ENCODE assay signal across 8 cellular contexts in genomic region chr12:11228268-11228879, GRCh38. TPM values are rescaled to one million over a fixed set of nuclear protein-coding genes. Genes with fewer than 3 reads are reported as not detected.
DNase-seq lines count a peak whose midpoint lies in the region; ATAC-seq and TF ChIP-seq lines count a peak whose summit lies in the region.

No MANE protein-coding gene starts in this region.

- H3F3A ChIP-seq in PC-3 (ENCODE audit: low read length, unreplicated experiment): no peaks in the 10 kb centered on the region

- no peaks in the 10 kb centered on the region for H3K9me3 ChIP-seq in PC-3 (ENCODE audit: low read length)

- H3K27me3 ChIP-seq in PC-3 (ENCODE audit: low read length): no peaks in the 10 kb centered on the region

- no peak overlapping the region for H3K4me3 ChIP-seq in PC-3 (ENCODE audit: low read length)

- H3K27ac ChIP-seq in PC-3 (ENCODE audit: low read length): no peak overlapping the region

- H3K4me2 ChIP-seq in PC-3 (ENCODE audit: low read length): no peak overlapping the region

- ATAC-seq in PC-3: peak; percentile 87

- DNase-seq in AG09319 (ENCODE audit: extremely low read depth, low read depth) (no peak), HK-2 (ENCODE audit: unreplicated experiment) (peak; percentile 24), PC-3 (peak; percentile 68), medulla oblongata (ENCODE audit: extremely low spot score) (peak; percentile 34), NK-92 (lab: John Stamatoyannopoulos, UW; ENCODE audit: unreplicated experiment) (no peak), cortex of kidney (lab: John Stamatoyannopoulos, UW) (no peak)
- peak; percentile 12 for DNase-seq in central memory CD4-positive, alpha-beta T cell

- intact Hi-C loops in PC-3 (cut with micrococcal nuclease): loop anchor here (1.0 to 2.0 kb wide), 2 partner anchors 258 to 458 kb away; no protein-coding TSS in a partner anchor

- H3K36me3 ChIP-seq in PC-3 (ENCODE audit: low read depth, low read length): no peaks in the 10 kb centered on the region

- no peaks in the 10 kb centered on the region for H3K9me2 ChIP-seq in PC-3 (replicated peaks; ENCODE audit: low read length)

- no TSS peak for BruUV-seq in PC-3 (replicated peaks; lab: Mats Ljungman, UMichigan)

- no peaks in the 10 kb centered on the region for H3K79me2 ChIP-seq in PC-3 (ENCODE audit: low read length)

- TF ChIP-seq CTCF in AG09319 (IDR thresholded peaks at IDR 0.05; ENCODE audit: low read depth, low read length) (peak; percentile 40), GM12873 (IDR thresholded peaks at IDR 0.05; ENCODE audit: insufficient read depth, low read depth, low read length, missing control alignments) (peak; percentile 86), PC-3 (conservative IDR thresholded peaks at IDR 0.05; ENCODE audit: low read depth, low read length) (peak; percentile 78)

- H4K20me1 ChIP-seq in PC-3 (ENCODE audit: low read length): no peaks in the 10 kb centered on the region

- no peak overlapping the region for H2AFZ ChIP-seq in PC-3 (ENCODE audit: low read length)

- no peaks in the 10 kb centered on the region for H3K4me1 ChIP-seq in PC-3 (ENCODE audit: insufficient read depth, low read length)

- CTCF ChIA-PET in PC-3 (lab: Charles Lee): interaction anchor here (1.0 kb wide), 1 partner anchor 79 kb away, joined by 3 read pairs; no protein-coding TSS in a partner anchor

- no peak overlapping the region for H3K9ac ChIP-seq in PC-3 (ENCODE audit: low read length)

- POLR2A ChIA-PET in PC-3 (lab: Charles Lee; ENCODE audit: unreplicated experiment): interaction anchor here (0.7 kb wide), 1 partner anchor 69 kb away, joined by 5 read pairs; no protein-coding TSS in a partner anchor

RNA-seq across cellular contexts. Expression of gene PRB3, which starts 41.1 kb away (rescaled TPM):
- total RNA-seq in PC-3 (2014; rRNA removed): not detected in 2 replicates

RNA-seq across cellular contexts. Expression of gene TAS2R42, which starts 41.6 kb away (rescaled TPM):
- not detected in 2 replicates for total RNA-seq in PC-3 (2014; rRNA removed)

RNA-seq across cellular contexts. Expression of gene SMIM10L1, which starts 57.4 kb away (rescaled TPM):
- 9.4 and 9.7 TPM in 2 replicates for total RNA-seq in PC-3 (2014; rRNA removed)

Comparison
In these comparisons a context has a peak if more than half of its experiments do, and no peak if none do; other contexts are left out.
1. DNase-seq: peak in HK-2 (single experiment), PC-3 (single experiment), central memory CD4-positive, alpha-beta T cell (single experiment) and medulla oblongata (single experiment); none in AG09319 (single experiment), NK-92 (single experiment) and cortex of kidney (single experiment).
2. Peak in every context shown above with its lines, with median percentiles within 50 percentile points of each other: CTCF ChIP-seq.